ENCODE assay signal across 28 cellular contexts in genomic region chr6:3398165-3398562, GRCh38. TPM values are rescaled to one million over a fixed set of nuclear protein-coding genes. Genes with fewer than 3 reads are reported as not detected.
DNase-seq lines count a peak whose midpoint lies in the region; ATAC-seq and TF ChIP-seq lines count a peak whose summit lies in the region.
"Had no signal": no experiment of that assay in that cellular context is flagged by ENCODE, and none has a peak within 500 bp of the region (broad histone marks: within the 10 kb centered on the region; RNA-seq: fewer than 3 reads in every experiment).

No MANE protein-coding gene starts in this region.

- no peaks in the 10 kb centered on the region for H3F3A ChIP-seq in smooth muscle cell (ENCODE audit: low read depth)

- H3K36me3 ChIP-seq in right lobe of liver (no peaks in the 10 kb centered on the region), smooth muscle cell (ENCODE audit: low read depth) (no peaks in the 10 kb centered on the region)
- H3K36me3 ChIP-seq: brain microvascular endothelial cell, Peyer's patch had no signal

- H2AFZ ChIP-seq in smooth muscle cell (ENCODE audit: low read depth), result no peak overlapping the region

- peaks cover 2% of the 10 kb centered on the region for H3K36me3 Mint-ChIP-seq in progenitor cell of endocrine pancreas (ENCODE audit: insufficient read depth)
- H3K36me3 Mint-ChIP-seq: naive B cell had no signal

- TF ChIP-seq CTCF in 22Rv1 (IDR thresholded peaks at IDR 0.05), result no peak
- no peak for TF ChIP-seq CTCF in choroid plexus epithelial cell (conservative IDR thresholded peaks at IDR 0.05; ENCODE audit: low read depth, low read length)
- no peak for TF ChIP-seq CTCF in right lobe of liver (IDR thresholded peaks at IDR 0.05)
- TF ChIP-seq CTCF in progenitor cell of endocrine pancreas (IDR thresholded peaks at IDR 0.05; ENCODE audit: unreplicated experiment), result no peak
- TF ChIP-seq CTCF in smooth muscle cell (IDR thresholded peaks at IDR 0.05; ENCODE audit: borderline replicate concordance, insufficient read depth, poor library complexity, severe bottlenecking), result no peak

- no peak for TF ChIP-seq POLR2A in right lobe of liver (IDR thresholded peaks at IDR 0.05)

- H3K9ac ChIP-seq in smooth muscle cell (ENCODE audit: low read depth), result no peak overlapping the region

- H3K79me2 ChIP-seq in smooth muscle cell (ENCODE audit: low read depth), result no peaks in the 10 kb centered on the region

- intact Hi-C loops in right lobe of liver (cut with DNase I), result loop anchor here in 1 of 2 donors (5.0 kb wide), 1 partner anchor 36 kb away; no protein-coding TSS in a partner anchor

- H3K4me1 ChIP-seq in right lobe of liver (peaks cover 0 to 92% (median 44%) of the 10 kb centered on the region in 4 donors), smooth muscle cell (ENCODE audit: low read depth) (no peaks in the 10 kb centered on the region)

- peaks cover 44% of the 10 kb centered on the region for H3K4me1 Mint-ChIP-seq in progenitor cell of endocrine pancreas (ENCODE audit: low read depth)
- H3K4me1 Mint-ChIP-seq: activated CD4-positive, alpha-beta T cell treated with anti-CD3 and anti-CD28 coated beads, Interleukin-2, amount 10 ng/mL, durations not matched to agents 24 days and 14 days; activated naive CD8-positive, alpha-beta T cell treated with anti-CD3 and anti-CD28 coated beads, Interleukin-2, amount 50 U/mL, for 24 hours had no signal

- no peaks in the 10 kb centered on the region for H3K9me3 Mint-ChIP-seq in progenitor cell of endocrine pancreas (ENCODE audit: low read depth)
- H3K9me3 Mint-ChIP-seq: activated CD4-positive, alpha-beta T cell treated with anti-CD3 and anti-CD28 coated beads, Interleukin-2, amount 10 ng/mL, durations not matched to agents 24 days and 14 days; activated naive CD8-positive, alpha-beta T cell treated with anti-CD3 and anti-CD28 coated beads, Interleukin-2, amount 50 U/mL, for 24 hours; CD4-positive, alpha-beta T cell had no signal

- ATAC-seq in right lobe of liver, result peak; percentile 54 to 72 (median 64)
- ATAC-seq: activated naive CD8-positive, alpha-beta T cell treated with anti-CD3 and anti-CD28 coated beads, Interleukin-2, amount 50 U/mL, for 24 hours; esophagus mucosa; left cardiac atrium had no signal

- DNase-seq in choroid plexus epithelial cell (ENCODE audit: low read depth) (peak; percentile 37), right lobe of liver (peak in 2 of 3 donors; percentile 65 to 71), progenitor cell of endocrine pancreas (ENCODE audit: low spot score, unreplicated experiment) (no peak), LoVo (ENCODE audit: low spot score) (no peak), NCI-H524 (lab: John Stamatoyannopoulos, UW) (no peak), NOMO-1 treated with dmso at 0.1 percent for 144 hours (lab: John Stamatoyannopoulos, UW; ENCODE audit: unreplicated experiment) (no peak), smooth muscle cell (lab: John Stamatoyannopoulos, UW; ENCODE audit: unreplicated experiment) (no peak)
- DNase-seq: activated CD4-positive, alpha-beta T cell treated with anti-CD3 and anti-CD28 coated beads, Interleukin-2, amount 10 ng/mL, durations not matched to agents 24 days and 14 days; activated gamma-delta T cell; activated naive CD8-positive, alpha-beta T cell treated with anti-CD3 and anti-CD28 coated beads, Interleukin-2, amount 50 U/mL, for 24 hours; activated T-cell treated with anti-CD3 and anti-CD28 coated beads, Interleukin-2, amount 50 U/mL, for 1 hour; brain microvascular endothelial cell; CD4-positive, alpha-beta T cell; foreskin melanocyte; left cardiac atrium; mesendoderm; naive B cell; NCI-H1048; NCI-H187 treated with DMSO at 0.1 percent for 48 hours; NCI-H526 treated with DMSO at 0.1 percent for 48 hours; SHP77 treated with DMSO at 0.1 percent for 48 hours; stimulated activated CD4-positive, alpha-beta T cell treated with anti-CD3 and anti-CD28 coated beads, Interleukin-12 subunit alpha, Interleukin-12 subunit beta, amount 100 ng/mL, for 4 hours; stimulated activated CD4-positive, alpha-beta T cell treated with anti-CD3 and anti-CD28 coated beads, Interleukin-4, amount 100 ng/mL, for 1 hour; SW 1271; T-helper 9 cell had no signal

- H3K4me3 ChIP-seq in choroid plexus epithelial cell (ENCODE audit: low read depth, low read length) (no peak overlapping the region), right lobe of liver (no peak overlapping the region), smooth muscle cell (no peak overlapping the region)
- H3K4me3 ChIP-seq: Peyer's patch had no signal

- no peaks in the 10 kb centered on the region for H4K20me1 ChIP-seq in smooth muscle cell (ENCODE audit: low read depth)

- WGBS in right lobe of liver (ENCODE audit: insufficient coverage, low coverage, low lambda C conversion rate, missing lambda C conversion rate), result 25% methylated on average over 3 of the region's 3 CpGs
- 73% methylated on average over 3 of the region's 3 CpGs for WGBS in smooth muscle cell (ENCODE audit: low lambda C conversion rate)

- H3K9me3 ChIP-seq in right lobe of liver, result no peaks in the 10 kb centered on the region
- H3K9me3 ChIP-seq in smooth muscle cell (replicated peaks; ENCODE audit: low read depth), result no peaks in the 10 kb centered on the region
- H3K9me3 ChIP-seq: Peyer's patch had no signal

- H3K4me3 Mint-ChIP-seq in progenitor cell of endocrine pancreas (ENCODE audit: low read depth), result no peak overlapping the region
- H3K4me3 Mint-ChIP-seq: activated CD4-positive, alpha-beta T cell treated with anti-CD3 and anti-CD28 coated beads, Interleukin-2, amount 10 ng/mL, durations not matched to agents 24 days and 14 days; activated naive CD8-positive, alpha-beta T cell treated with anti-CD3 and anti-CD28 coated beads, Interleukin-2, amount 50 U/mL, for 24 hours; CD4-positive, alpha-beta T cell; naive B cell had no signal

- H3K27me3 ChIP-seq in right lobe of liver (no peaks in the 10 kb centered on the region), smooth muscle cell (ENCODE audit: low read depth) (no peaks in the 10 kb centered on the region)
- H3K27me3 ChIP-seq: brain microvascular endothelial cell, Peyer's patch had no signal

- H3K27ac Mint-ChIP-seq in progenitor cell of endocrine pancreas, result peak overlapping the region; percentile 23
- H3K27ac Mint-ChIP-seq: activated CD4-positive, alpha-beta T cell treated with anti-CD3 and anti-CD28 coated beads, Interleukin-2, amount 10 ng/mL, durations not matched to agents 24 days and 14 days; activated naive CD8-positive, alpha-beta T cell treated with anti-CD3 and anti-CD28 coated beads, Interleukin-2, amount 50 U/mL, for 24 hours; CD4-positive, alpha-beta T cell; naive B cell had no signal

- H3K4me2 ChIP-seq in smooth muscle cell, result no peak overlapping the region

- H3K27ac ChIP-seq in 22Rv1, result peak overlapping the region; percentile 96
- H3K27ac ChIP-seq in right lobe of liver, result peak overlapping the region; percentile 59 to 92 (median 61)
- no peak overlapping the region for H3K27ac ChIP-seq in smooth muscle cell (ENCODE audit: low read depth)
- H3K27ac ChIP-seq: brain microvascular endothelial cell had no signal

- no peaks in the 10 kb centered on the region for H3K27me3 Mint-ChIP-seq in progenitor cell of endocrine pancreas
- H3K27me3 Mint-ChIP-seq: activated CD4-positive, alpha-beta T cell treated with anti-CD3 and anti-CD28 coated beads, Interleukin-2, amount 10 ng/mL, durations not matched to agents 24 days and 14 days; activated naive CD8-positive, alpha-beta T cell treated with anti-CD3 and anti-CD28 coated beads, Interleukin-2, amount 50 U/mL, for 24 hours; CD4-positive, alpha-beta T cell had no signal

RNA-seq across cellular contexts. Expression of gene SLC22A23, which starts 58.7 kb away (rescaled TPM):
- total RNA-seq in right lobe of liver, result 10 to 100 TPM; 11.7 to 27.6 (median 16.3) TPM
- total RNA-seq in progenitor cell of endocrine pancreas, result 17.1 and 19.4 TPM in 2 replicates
- 3.6 and 3.8 TPM in 2 replicates for total RNA-seq in smooth muscle cell
- 1.6 and 2.7 TPM in 2 replicates for polyA plus RNA-seq in smooth muscle cell

Comparison
In these comparisons a context has a peak if more than half of its experiments do, and no peak if none do; other contexts are left out.
1. DNase-seq: peak in choroid plexus epithelial cell (single experiment) and right lobe of liver (2 of 3); none in progenitor cell of endocrine pancreas (single experiment), LoVo (single experiment), NCI-H524 (0 of 2), NOMO-1 treated with dmso at 0.1 percent for 144 hours (single experiment) and smooth muscle cell (single experiment).